In the genomic region with DNA sequence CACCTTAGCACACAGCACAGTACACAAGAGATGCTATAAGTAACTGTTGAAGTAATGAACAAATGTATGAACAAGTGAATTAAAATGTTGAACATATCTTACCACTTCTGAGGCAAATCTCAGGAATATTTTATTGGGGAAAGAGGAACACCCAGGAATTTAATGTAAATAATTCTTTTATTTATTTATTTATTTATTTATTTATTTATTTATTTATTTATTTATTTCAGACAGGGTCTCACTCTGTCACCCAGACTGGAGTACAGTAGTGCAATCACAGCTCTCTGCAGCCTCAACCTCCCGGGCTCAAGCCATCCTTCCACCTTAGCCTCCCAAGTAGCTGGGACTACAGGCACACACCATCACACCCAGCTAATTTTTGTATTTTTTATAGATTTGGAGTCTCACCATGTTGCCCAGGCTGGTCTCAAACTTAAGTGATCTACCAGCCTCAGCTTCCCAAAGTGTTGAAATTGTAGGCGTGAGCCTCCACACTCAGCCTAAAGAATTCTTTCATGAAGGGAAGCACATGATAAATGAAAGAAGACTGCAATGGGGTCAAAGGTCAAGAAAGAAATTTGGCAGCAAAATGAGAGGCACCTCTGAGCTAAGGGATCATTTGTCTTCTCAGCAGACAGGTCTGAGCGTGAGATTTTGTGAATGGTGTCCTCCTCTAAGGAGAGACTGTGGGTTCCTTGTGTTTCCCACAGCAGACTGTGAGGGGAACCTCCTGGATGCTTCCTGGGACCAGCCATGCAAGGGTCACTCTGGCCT, we compare ENCODE assay signal across 1 cellular context.
TF ChIP-seq lines count a peak whose summit lies in the region.

No MANE protein-coding gene starts in this region.

TF ChIP-seq in GM12878, 131 proteins besides CTCF, POLR2A, EP300 and RAD21 (continued from another document):
- no peak for TF ChIP-seq MYC (IDR thresholded peaks at IDR 0.05; ENCODE audit: insufficient read depth, insufficient read length, insufficient replicate concordance, low read length, severe bottlenecking)
- TF ChIP-seq MEF2B (IDR thresholded peaks at IDR 0.05; ENCODE audit: partially characterized antibody, poor library complexity, severe bottlenecking), result no peak
- no peak for TF ChIP-seq JUND (IDR thresholded peaks at IDR 0.05; ENCODE audit: low read depth, low read length)
- no peak for TF ChIP-seq NFYA (IDR thresholded peaks at IDR 0.05; ENCODE audit: borderline replicate concordance, low read depth, low read length)
- no peak for TF ChIP-seq SUZ12 (IDR thresholded peaks at IDR 0.05; ENCODE audit: unreplicated experiment)
- TF ChIP-seq, protein P1, sequence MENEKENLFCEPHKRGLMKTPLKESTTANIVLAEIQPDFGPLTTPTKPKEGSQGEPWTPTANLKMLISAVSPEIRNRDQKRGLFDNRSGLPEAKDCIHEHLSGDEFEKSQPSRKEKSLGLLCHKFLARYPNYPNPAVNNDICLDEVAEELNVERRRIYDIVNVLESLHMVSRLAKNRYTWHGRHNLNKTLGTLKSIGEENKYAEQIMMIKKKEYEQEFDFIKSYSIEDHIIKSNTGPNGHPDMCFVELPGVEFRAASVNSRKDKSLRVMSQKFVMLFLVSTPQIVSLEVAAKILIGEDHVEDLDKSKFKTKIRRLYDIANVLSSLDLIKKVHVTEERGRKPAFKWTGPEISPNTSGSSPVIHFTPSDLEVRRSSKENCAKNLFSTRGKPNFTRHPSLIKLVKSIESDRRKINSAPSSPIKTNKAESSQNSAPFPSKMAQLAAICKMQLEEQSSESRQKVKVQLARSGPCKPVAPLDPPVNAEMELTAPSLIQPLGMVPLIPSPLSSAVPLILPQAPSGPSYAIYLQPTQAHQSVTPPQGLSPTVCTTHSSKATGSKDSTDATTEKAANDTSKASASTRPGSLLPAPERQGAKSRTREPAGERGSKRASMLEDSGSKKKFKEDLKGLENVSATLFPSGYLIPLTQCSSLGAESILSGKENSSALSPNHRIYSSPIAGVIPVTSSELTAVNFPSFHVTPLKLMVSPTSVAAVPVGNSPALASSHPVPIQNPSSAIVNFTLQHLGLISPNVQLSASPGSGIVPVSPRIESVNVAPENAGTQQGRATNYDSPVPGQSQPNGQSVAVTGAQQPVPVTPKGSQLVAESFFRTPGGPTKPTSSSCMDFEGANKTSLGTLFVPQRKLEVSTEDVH (IDR thresholded peaks at IDR 0.05; ENCODE audit: low read depth, partially characterized antibody), result no peak
- 0 out of 2 replicates have a peak, but pooled peaks have one; percentile 48 for TF ChIP-seq NR2F1 (conservative IDR thresholded peaks at IDR 0.05)
- TF ChIP-seq NR2C1 (IDR thresholded peaks at IDR 0.05), result peak; percentile 42; the same call in 1 of the 2 replicates
- TF ChIP-seq TCF3 (IDR thresholded peaks at IDR 0.05; ENCODE audit: borderline replicate concordance, insufficient read depth, low read depth, low read length), result no peak
- TF ChIP-seq ZNF207 (IDR thresholded peaks at IDR 0.05; ENCODE audit: borderline replicate concordance), result no peak
- no peak for TF ChIP-seq BMI1 (IDR thresholded peaks at IDR 0.05; ENCODE audit: borderline replicate concordance)
